Comparison of ENCODE assay signal across 21 cellular contexts in the genomic region with DNA sequence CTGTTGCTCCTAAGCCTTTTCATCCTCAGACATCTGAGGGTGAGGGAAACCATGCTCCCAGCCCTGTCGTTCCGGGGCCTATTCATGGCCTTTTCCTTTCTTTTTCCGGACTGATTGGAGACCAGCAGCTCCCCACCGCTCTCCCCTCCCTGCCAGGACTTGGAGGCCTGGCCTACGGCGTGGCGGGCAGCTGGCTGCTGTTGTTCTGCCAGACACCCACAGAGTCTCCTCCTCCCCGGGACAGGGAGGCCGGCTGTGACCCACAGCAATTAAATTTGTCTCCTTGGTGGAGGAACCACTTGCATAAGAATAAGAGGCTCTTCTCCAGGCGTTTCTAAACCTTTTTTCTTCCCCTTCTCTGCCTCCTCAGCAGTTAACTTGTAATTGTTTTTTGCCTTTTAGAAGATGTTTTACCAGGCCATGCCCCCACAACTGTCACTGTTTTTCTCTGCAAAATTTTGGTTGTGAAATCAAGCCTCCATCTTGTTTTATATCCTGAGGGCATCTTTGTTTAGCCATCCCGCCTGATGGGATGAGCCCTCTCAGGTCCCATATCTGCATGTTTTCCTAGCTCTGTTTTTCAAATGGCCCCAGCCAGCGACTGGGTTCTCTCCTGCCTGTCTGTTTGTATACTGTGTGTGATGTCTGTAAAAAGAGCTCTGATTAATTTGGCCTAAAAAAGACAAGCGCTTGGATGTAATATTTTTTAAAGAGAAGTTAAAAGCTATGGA.
A peak's percentile ranks its signal among the peaks of the same experiment; 100 is the strongest.
DNase-seq lines count a peak whose midpoint lies in the region; ATAC-seq and TF ChIP-seq lines count a peak whose summit lies in the region.
"Had no signal": no experiment of that assay in that cellular context is flagged by ENCODE, and none has a peak within 500 bp of the region (broad histone marks: within the 10 kb centered on the region; RNA-seq: fewer than 3 reads in every experiment).

No MANE protein-coding gene starts in this region.

- no peaks in the 10 kb centered on the region for H3K4me1 ChIP-seq in vagina
- H3K4me1 ChIP-seq: suprapubic skin had no signal

- no peaks in the 10 kb centered on the region for H3K36me3 Mint-ChIP-seq in endothelial cell (ENCODE audit: low read depth, unreplicated experiment)
- H3K36me3 Mint-ChIP-seq in nephron (ENCODE audit: low read depth) = no peaks in the 10 kb centered on the region
- H3K36me3 Mint-ChIP-seq in activated naive CD8-positive, alpha-beta T cell treated with anti-CD3 and anti-CD28 coated beads, Interleukin-2, amount 50 U/mL, for 24 hours (ENCODE audit: low read depth) = no peaks in the 10 kb centered on the region
- H3K36me3 Mint-ChIP-seq: activated CD4-positive, alpha-beta memory T cell treated with anti-CD3 and anti-CD28 coated beads for 36 hours; CD8-positive, alpha-beta T cell; naive thymus-derived CD8-positive, alpha-beta T cell had no signal

- H3K27ac Mint-ChIP-seq in endothelial cell (ENCODE audit: unreplicated experiment) (peak overlapping the region; percentile 6), nephron (peak overlapping the region in 2 of 3 experiments; percentile 27 to 71)
- no peak overlapping the region for H3K27ac Mint-ChIP-seq in activated naive CD8-positive, alpha-beta T cell treated with anti-CD3 and anti-CD28 coated beads, Interleukin-2, amount 50 U/mL, for 24 hours
- H3K27ac Mint-ChIP-seq: activated B cell treated with CpG ODN at 0.5 μM for 24 hours; activated CD4-positive, alpha-beta memory T cell treated with anti-CD3 and anti-CD28 coated beads for 36 hours; CD8-positive, alpha-beta T cell; effector memory CD8-positive, alpha-beta T cell; naive thymus-derived CD8-positive, alpha-beta T cell; progenitor cell of endocrine pancreas had no signal

- H3K4me3 ChIP-seq in MG63 (no peak overlapping the region), vagina (no peak overlapping the region)
- H3K4me3 ChIP-seq: suprapubic skin had no signal

- no peak for ATAC-seq in activated naive CD8-positive, alpha-beta T cell treated with anti-CD3 and anti-CD28 coated beads, Interleukin-2, amount 50 U/mL, for 24 hours
- no peak for ATAC-seq in HG02642 (IDR thresholded peaks at IDR 0.05; ENCODE audit: poor library complexity, unreplicated experiment)
- ATAC-seq: CD8-positive, alpha-beta T cell; effector memory CD8-positive, alpha-beta T cell; naive thymus-derived CD8-positive, alpha-beta T cell had no signal

- H3K9me3 Mint-ChIP-seq in endothelial cell (ENCODE audit: unreplicated experiment) (no peaks in the 10 kb centered on the region), nephron (no peaks in the 10 kb centered on the region)
- H3K9me3 Mint-ChIP-seq in activated naive CD8-positive, alpha-beta T cell treated with anti-CD3 and anti-CD28 coated beads, Interleukin-2, amount 50 U/mL, for 24 hours = peaks cover 7% of the 10 kb centered on the region

- DNase-seq in ELF-1 (ENCODE audit: low read depth, low spot score) = peak; percentile 91
- DNase-seq in MG63 = peak; percentile 14
- peak; percentile 10 for DNase-seq in endothelial cell (ENCODE audit: low spot score)
- DNase-seq in vagina (ENCODE audit: extremely low spot score in 2 of 2) = no peak
- DNase-seq in SW 1271 (lab: John Stamatoyannopoulos, UW) = no peak
- no peak for DNase-seq in activated naive CD8-positive, alpha-beta T cell treated with anti-CD3 and anti-CD28 coated beads, Interleukin-2, amount 50 U/mL, for 24 hours
- DNase-seq: activated B cell treated with CpG ODN at 0.5 μM for 24 hours; activated CD4-positive, alpha-beta memory T cell treated with anti-CD3 and anti-CD28 coated beads for 36 hours; activated naive CD4-positive, alpha-beta T cell; CD8-positive, alpha-beta T cell; DMS79 treated with DMSO at 0.1 percent for 48 hours; effector memory CD8-positive, alpha-beta T cell; naive thymus-derived CD8-positive, alpha-beta T cell; NCI-H1048; NCI-H2081; NCI-H526 treated with DMSO at 0.1 percent for 48 hours; T-helper 2 cell had no signal

- no peak for TF ChIP-seq CTCF in endothelial cell (IDR thresholded peaks at IDR 0.05; ENCODE audit: unreplicated experiment)
- no peak for TF ChIP-seq CTCF in nephron (IDR thresholded peaks at IDR 0.05; ENCODE audit: unreplicated experiment in 3 of 3)
- no peak for TF ChIP-seq CTCF in vagina (IDR thresholded peaks at IDR 0.05)

- H3K4me1 Mint-ChIP-seq in endothelial cell (ENCODE audit: unreplicated experiment) = peaks cover 11% of the 10 kb centered on the region
- H3K4me1 Mint-ChIP-seq in nephron = peaks cover 4% of the 10 kb centered on the region
- H3K4me1 Mint-ChIP-seq in activated naive CD8-positive, alpha-beta T cell treated with anti-CD3 and anti-CD28 coated beads, Interleukin-2, amount 50 U/mL, for 24 hours = no peaks in the 10 kb centered on the region
- H3K4me1 Mint-ChIP-seq: activated B cell treated with CpG ODN at 0.5 μM for 24 hours; naive thymus-derived CD8-positive, alpha-beta T cell had no signal

- H3K27me3 ChIP-seq in MG63 (no peaks in the 10 kb centered on the region), vagina (no peaks in the 10 kb centered on the region)
- H3K27me3 ChIP-seq: suprapubic skin had no signal

- TF ChIP-seq POLR2A in vagina (IDR thresholded peaks at IDR 0.05) = no peak

- peak overlapping the region; percentile 3 for H3K4me3 Mint-ChIP-seq in endothelial cell (ENCODE audit: unreplicated experiment)
- no peak overlapping the region for H3K4me3 Mint-ChIP-seq in nephron
- no peak overlapping the region for H3K4me3 Mint-ChIP-seq in activated naive CD8-positive, alpha-beta T cell treated with anti-CD3 and anti-CD28 coated beads, Interleukin-2, amount 50 U/mL, for 24 hours
- H3K4me3 Mint-ChIP-seq: activated B cell treated with CpG ODN at 0.5 μM for 24 hours; activated CD4-positive, alpha-beta memory T cell treated with anti-CD3 and anti-CD28 coated beads for 36 hours; CD8-positive, alpha-beta T cell; effector memory CD8-positive, alpha-beta T cell; naive thymus-derived CD8-positive, alpha-beta T cell had no signal

- no peaks in the 10 kb centered on the region for H3K27me3 Mint-ChIP-seq in endothelial cell (ENCODE audit: unreplicated experiment)
- no peaks in the 10 kb centered on the region for H3K27me3 Mint-ChIP-seq in nephron (ENCODE audit: low read depth)
- no peaks in the 10 kb centered on the region for H3K27me3 Mint-ChIP-seq in activated naive CD8-positive, alpha-beta T cell treated with anti-CD3 and anti-CD28 coated beads, Interleukin-2, amount 50 U/mL, for 24 hours
- H3K27me3 Mint-ChIP-seq: activated B cell treated with CpG ODN at 0.5 μM for 24 hours; activated CD4-positive, alpha-beta memory T cell treated with anti-CD3 and anti-CD28 coated beads for 36 hours; effector memory CD8-positive, alpha-beta T cell; naive thymus-derived CD8-positive, alpha-beta T cell; progenitor cell of endocrine pancreas had no signal

- intact Hi-C loops in vagina (cut with DNase I) = no loop called here

- no peaks in the 10 kb centered on the region for H3K36me3 ChIP-seq in MG63
- no peaks in the 10 kb centered on the region for H3K36me3 ChIP-seq in vagina
- H3K36me3 ChIP-seq: suprapubic skin had no signal

- no peaks in the 10 kb centered on the region for H3K9me3 ChIP-seq in MG63
- H3K9me3 ChIP-seq in vagina = no peaks in the 10 kb centered on the region

- no peak overlapping the region for H3K27ac ChIP-seq in vagina
- H3K27ac ChIP-seq: suprapubic skin had no signal

Comparison
In these comparisons a context has a peak if more than half of its experiments do, and no peak if none do; other contexts are left out.
1. DNase-seq: peak in ELF-1 (single experiment), MG63 (single experiment) and endothelial cell (single experiment); none in vagina (0 of 2), SW 1271 (0 of 2) and activated naive CD8-positive, alpha-beta T cell treated with anti-CD3 and anti-CD28 coated beads, Interleukin-2, amount 50 U/mL, for 24 hours (single experiment).